Comparison of ENCODE assay signal across 1 cellular context in genomic region chr6:20630617-20631448, GRCh38.
A peak's percentile ranks its signal among the peaks of the same experiment; 100 is the strongest.
TF ChIP-seq lines count a peak whose summit lies in the region.

No MANE protein-coding gene starts in this region.

TF ChIP-seq in HepG2, 621 proteins besides CTCF, POLR2A, EP300 and RAD21 (continued from another document and continues in another):
- TF ChIP-seq MAFK (conservative IDR thresholded peaks at IDR 0.05 in 1 of 2, IDR thresholded peaks at IDR 0.05 in 1 of 2; ENCODE audit: low read length in 2 of 2) = no peak
- TF ChIP-seq ZFAT (CRISPR knock-in tag; conservative IDR thresholded peaks at IDR 0.05) = no peak
- peak; percentile 50; the same call in 1 of the 2 replicates for TF ChIP-seq ZHX2 (IDR thresholded peaks at IDR 0.05; ENCODE audit: low read depth)
- TF ChIP-seq ZHX2 (CRISPR knock-in tag; IDR thresholded peaks at IDR 0.05; ENCODE audit: borderline replicate concordance) = no peak
- peak; percentile 41; the same call in 1 of the 2 replicates for TF ChIP-seq ZNF317 (CRISPR knock-in tag; IDR thresholded peaks at IDR 0.05)
- no peak for TF ChIP-seq ZNF580 (CRISPR knock-in tag; IDR thresholded peaks at IDR 0.05; ENCODE audit: borderline replicate concordance, low read depth)
- no peak for TF ChIP-seq ZNF737 (CRISPR knock-in tag; IDR thresholded peaks at IDR 0.05; ENCODE audit: borderline replicate concordance)
- TF ChIP-seq ZNF713 (CRISPR knock-in tag; IDR thresholded peaks at IDR 0.05) = 0 out of 2 replicates have a peak, but pooled peaks have one; percentile 59
- peak; percentile 98 for TF ChIP-seq TBX2 (CRISPR knock-in tag; IDR thresholded peaks at IDR 0.05; ENCODE audit: borderline replicate concordance)
- TF ChIP-seq SRY (CRISPR knock-in tag; IDR thresholded peaks at IDR 0.05) = no peak
- peak; percentile 75 for TF ChIP-seq ZNF12 (CRISPR knock-in tag; IDR thresholded peaks at IDR 0.05)
- TF ChIP-seq ZBTB34 (CRISPR knock-in tag; IDR thresholded peaks at IDR 0.05) = no peak; the same call in 1 of the 2 replicates
- TF ChIP-seq ZNF710 (CRISPR knock-in tag; IDR thresholded peaks at IDR 0.05; ENCODE audit: borderline replicate concordance) = peak; percentile 65; the same call in 1 of the 2 replicates
- TF ChIP-seq ZHX1 (CRISPR knock-in tag; IDR thresholded peaks at IDR 0.05; ENCODE audit: low read depth) = peak; percentile 53; the same call in 1 of the 2 replicates
- TF ChIP-seq CEBPZ (IDR thresholded peaks at IDR 0.05; ENCODE audit: low read length) = no peak
- peak; percentile 72 for TF ChIP-seq TEAD3 (CRISPR knock-in tag; optimal IDR thresholded peaks at IDR 0.05; ENCODE audit: borderline replicate concordance)
- no peak for TF ChIP-seq MAZ (IDR thresholded peaks at IDR 0.05; ENCODE audit: borderline replicate concordance, low read depth, low read length)
- TF ChIP-seq MAZ (CRISPR knock-in tag; IDR thresholded peaks at IDR 0.05; ENCODE audit: low read depth) = no peak
- peak; percentile 96 for TF ChIP-seq FOXA3 (CRISPR knock-in tag; IDR thresholded peaks at IDR 0.05)
- TF ChIP-seq HNF1A (IDR thresholded peaks at IDR 0.05; ENCODE audit: low read depth) = 0 out of 2 replicates have a peak, but pooled peaks have one; percentile 27
- no peak for TF ChIP-seq HNF1A (CRISPR knock-in tag; IDR thresholded peaks at IDR 0.05; ENCODE audit: borderline replicate concordance)
- no peak for TF ChIP-seq ZNF460 (CRISPR knock-in tag; IDR thresholded peaks at IDR 0.05; ENCODE audit: borderline replicate concordance)
- no peak for TF ChIP-seq ZNF549 (CRISPR knock-in tag; IDR thresholded peaks at IDR 0.05)
- TF ChIP-seq CREBL2 (CRISPR knock-in tag; IDR thresholded peaks at IDR 0.05; ENCODE audit: borderline replicate concordance) = no peak
- peak; percentile 85 for TF ChIP-seq SAP130 (CRISPR knock-in tag; IDR thresholded peaks at IDR 0.05; ENCODE audit: low read depth)
- peak; percentile 52; the same call in 1 of the 2 replicates for TF ChIP-seq ZKSCAN8 (CRISPR knock-in tag; IDR thresholded peaks at IDR 0.05; ENCODE audit: borderline replicate concordance)
- TF ChIP-seq MLX (CRISPR knock-in tag; IDR thresholded peaks at IDR 0.05) = no peak
- TF ChIP-seq FOXP1 (IDR thresholded peaks at IDR 0.05) = peak; percentile 100
- TF ChIP-seq FOXP1 (CRISPR knock-in tag; IDR thresholded peaks at IDR 0.05) = peak; percentile 100
- 0 out of 2 replicates have a peak, but pooled peaks have one; percentile 21 for TF ChIP-seq ATF7 (IDR thresholded peaks at IDR 0.05)
- no peak for TF ChIP-seq ATF7 (CRISPR knock-in tag; IDR thresholded peaks at IDR 0.05)
- peak; percentile 97 for TF ChIP-seq DNMT3B (CRISPR knock-in tag; conservative IDR thresholded peaks at IDR 0.05)
- TF ChIP-seq ZNF292 (CRISPR knock-in tag; IDR thresholded peaks at IDR 0.05; ENCODE audit: borderline replicate concordance, low read depth) = peak; percentile 75; the same call in 1 of the 2 replicates
- TF ChIP-seq ZZZ3 (CRISPR knock-in tag; IDR thresholded peaks at IDR 0.05; ENCODE audit: borderline replicate concordance) = no peak
- TF ChIP-seq RARG (CRISPR knock-in tag; IDR thresholded peaks at IDR 0.05; ENCODE audit: low read depth) = no peak
- TF ChIP-seq ZNF382 (CRISPR knock-in tag; IDR thresholded peaks at IDR 0.05; ENCODE audit: borderline replicate concordance) = no peak
- 0 out of 2 replicates have a peak, but pooled peaks have one; percentile 31 for TF ChIP-seq PHF21A (CRISPR knock-in tag; IDR thresholded peaks at IDR 0.05)
- no peak for TF ChIP-seq AHR (CRISPR knock-in tag; IDR thresholded peaks at IDR 0.05)
